ENCODE assay signal across 8 cellular contexts in the genomic region with DNA sequence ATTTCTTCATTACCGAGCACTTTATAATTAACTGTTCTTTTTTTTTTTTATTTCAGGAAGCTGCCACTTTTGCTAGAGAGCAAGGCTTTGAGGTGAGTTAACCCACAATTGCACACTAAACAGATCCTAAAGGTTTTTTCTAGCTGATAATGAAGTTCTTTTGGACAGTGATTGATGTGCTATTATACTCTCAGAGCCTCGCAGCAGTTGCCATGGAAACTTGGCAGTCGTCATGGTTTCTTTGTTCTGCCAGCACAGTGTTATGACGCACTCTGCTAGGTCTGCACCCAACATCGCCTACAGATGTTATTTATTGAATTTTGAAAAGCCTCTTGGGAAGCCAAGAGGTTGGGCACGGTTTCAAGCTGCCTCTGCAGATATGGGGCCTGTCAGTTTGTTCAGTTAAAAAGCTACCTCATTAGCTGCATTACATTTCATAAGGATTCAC.
DNase-seq lines count a peak whose midpoint lies in the region; ATAC-seq, FAIRE-seq and TF ChIP-seq lines count a peak whose summit lies in the region.

No MANE protein-coding gene starts in this region.

- FAIRE-seq in pancreas (lab: Jason Lieb, UNC), result peak; percentile 64

- H3K36me3 ChIP-seq in CD4-positive, alpha-beta memory T cell (ENCODE audit: insufficient read depth, low read length), result no peaks in the 10 kb centered on the region
- H3K36me3 ChIP-seq in pancreas (no peaks in the 10 kb centered on the region), testis (ENCODE audit: low read depth, missing control alignments) (no peaks in the 10 kb centered on the region)

- no peak for TF ChIP-seq POLR2A in testis (IDR thresholded peaks at IDR 0.05)

- intact Hi-C loops in CD4-positive, alpha-beta memory T cell (cut with micrococcal nuclease), result loop anchor here (1.0 to 10.0 kb wide), 3 partner anchors 54 to 237 kb away; a partner anchor contains a TSS
- intact Hi-C loops in pancreas (cut with DNase I), result no loop called here
- intact Hi-C loops in testis (cut with DNase I; ENCODE audit: low total_unique reads), result no loop called here

- H3K4me1 Mint-ChIP-seq in CD4-positive, alpha-beta memory T cell, result peaks cover 44 to 62% (median 53%) of the 10 kb centered on the region in 4 donors

- H3K4me3 Mint-ChIP-seq in CD4-positive, alpha-beta memory T cell, result peak overlapping the region in 7 of 8 donors; percentile 19 to 84 (median 63)

- peak overlapping the region; percentile 64 for H3K27ac ChIP-seq in CD4-positive, alpha-beta memory T cell (ENCODE audit: low read depth, low read length)
- H3K27ac ChIP-seq in foreskin keratinocyte (no peak overlapping the region), pancreas (peak overlapping the region in 3 of 4 donors; percentile 7 to 51 (median 46)), testis (no peak overlapping the region)

- H3K9me3 Mint-ChIP-seq in CD4-positive, alpha-beta memory T cell, result no peaks in the 10 kb centered on the region

- H3K4me1 ChIP-seq in CD4-positive, alpha-beta memory T cell (ENCODE audit: insufficient read depth, low read length), result peaks cover 63% of the 10 kb centered on the region
- H3K4me1 ChIP-seq in foreskin keratinocyte, result peaks cover 11% of the 10 kb centered on the region
- H3K4me1 ChIP-seq in pancreas, result peaks cover 17 to 46% (median 39%) of the 10 kb centered on the region in 3 donors
- peaks cover 30% of the 10 kb centered on the region for H3K4me1 ChIP-seq in testis

- ATAC-seq in foreskin keratinocyte (peak; percentile 98), pancreas (peak; percentile 88 to 94 (median 92)), HG02840 (IDR thresholded peaks at IDR 0.05; ENCODE audit: low FRiP score, unreplicated experiment) (no peak)

- POLR2A ChIA-PET in CD4-positive, alpha-beta memory T cell (lab: Charles Lee; ENCODE audit: partially characterized antibody), result interaction anchor here (0.6 to 6.1 kb wide), 3 partner anchors 145 to 236 kb away, joined by 3 to 58 read pairs (median 3); a partner anchor contains a TSS

- WGBS in pancreas, 2 donors, result 7 to 8% methylated on average over 6 of the region's 6 CpGs
- WGBS in testis, 2 donors, result 23 to 28% methylated on average over 6 of the region's 6 CpGs

- peak overlapping the region; percentile 88 to 97 (median 95) for H3K27ac Mint-ChIP-seq in CD4-positive, alpha-beta memory T cell

- no peaks in the 10 kb centered on the region for H3K27me3 Mint-ChIP-seq in CD4-positive, alpha-beta memory T cell

- H3K4me3 ChIP-seq in CD4-positive, alpha-beta memory T cell (ENCODE audit: low read length in 2 of 2), result no peak overlapping the region
- no peak overlapping the region for H3K4me3 ChIP-seq in pancreas
- H3K4me3 ChIP-seq in testis, result no peak overlapping the region

- H3K36me3 Mint-ChIP-seq in CD4-positive, alpha-beta memory T cell, result peaks cover 0 to 2% of the 10 kb centered on the region in 2 donors

- H3K9me3 ChIP-seq in CD4-positive, alpha-beta memory T cell (ENCODE audit: control insufficient read depth in 1 of 2, low read length in 2 of 2), result no peaks in the 10 kb centered on the region
- H3K9me3 ChIP-seq in pancreas, result no peaks in the 10 kb centered on the region
- no peaks in the 10 kb centered on the region for H3K9me3 ChIP-seq in testis

- TF ChIP-seq CTCF in foreskin keratinocyte (conservative IDR thresholded peaks at IDR 0.05) (no peak), pancreas (IDR thresholded peaks at IDR 0.05) (no peak), testis (IDR thresholded peaks at IDR 0.05) (no peak)

- CTCF ChIA-PET in CD4-positive, alpha-beta memory T cell (lab: Charles Lee; ENCODE audit: partially characterized antibody), result interaction anchor here (0.6 to 1.3 kb wide), 3 partner anchors 54 to 182 kb away, joined by 3 to 4 read pairs (median 3); no protein-coding TSS in a partner anchor

- peak; percentile 89 to 98 (median 95) for DNase-seq in CD4-positive, alpha-beta memory T cell
- DNase-seq in HS-5 (ENCODE audit: low read depth), result peak; percentile 79
- DNase-seq in RKO (ENCODE audit: low spot score), result peak; percentile 10
- DNase-seq in activated gamma-delta T cell treated with anti-CD3 and anti-CD28 coated beads, Interleukin-2, amount 50 U/mL, for 16 hours (ENCODE audit: low read depth), result peak; percentile 78
- DNase-seq in foreskin keratinocyte, result peak; percentile 56 to 82
- peak; percentile 74 to 95 (median 92) for DNase-seq in pancreas
- peak; percentile 92 for DNase-seq in testis

- H3K27me3 ChIP-seq in CD4-positive, alpha-beta memory T cell (ENCODE audit: insufficient read depth, low read length), result no peaks in the 10 kb centered on the region
- H3K27me3 ChIP-seq in foreskin keratinocyte (no peaks in the 10 kb centered on the region), pancreas (no peaks in the 10 kb centered on the region), testis (no peaks in the 10 kb centered on the region)

Comparison
In these comparisons a context has a peak if more than half of its experiments do, and no peak if none do; other contexts are left out.
1. DNase-seq: peak in every context shown above with its lines; median percentile 95 in CD4-positive, alpha-beta memory T cell; 92 in pancreas; 92 in testis; 79 in HS-5; 78 in activated gamma-delta T cell treated with anti-CD3 and anti-CD28 coated beads, Interleukin-2, amount 50 U/mL, for 16 hours; 69 in foreskin keratinocyte; 10 in RKO.
2. H3K27ac ChIP-seq: peak in CD4-positive, alpha-beta memory T cell (single experiment) and pancreas (3 of 4); none in foreskin keratinocyte (single experiment) and testis (0 of 2).